20 cellular contexts compared by ENCODE assay signal in genomic region chr4:120078216-120078615, GRCh38. TPM values are rescaled to one million over a fixed set of nuclear protein-coding genes. Genes with fewer than 3 reads are reported as not detected.
A peak's percentile ranks its signal among the peaks of the same experiment; 100 is the strongest.
DNase-seq lines count a peak whose midpoint lies in the region; FAIRE-seq and TF ChIP-seq lines count a peak whose summit lies in the region.
"Had no signal": no experiment of that assay in that cellular context is flagged by ENCODE, and none has a peak within 500 bp of the region (broad histone marks: within the 10 kb centered on the region; RNA-seq: fewer than 3 reads in every experiment).

No MANE protein-coding gene starts in this region.

- H3K9me3 ChIP-seq in GM23248 (ENCODE audit: low read depth) (no peaks in the 10 kb centered on the region), astrocyte (ENCODE audit: insufficient read depth, low read depth, low read length) (no peaks in the 10 kb centered on the region)
- H3K9me3 ChIP-seq: BLaER1, Caco-2, HAP-1 had no signal

- peaks cover 16% of the 10 kb centered on the region for H3K4me1 ChIP-seq in GM23248 (ENCODE audit: insufficient read depth)
- H3K4me1 ChIP-seq in astrocyte (ENCODE audit: insufficient read depth, low read length) = no peaks in the 10 kb centered on the region
- H3K4me1 ChIP-seq: BLaER1, Caco-2 had no signal

- no peaks in the 10 kb centered on the region for H3K4me1 Mint-ChIP-seq in astrocyte (ENCODE audit: low read depth, unreplicated experiment)
- H3K4me1 Mint-ChIP-seq: CD8-positive, alpha-beta memory T cell had no signal

- no peak overlapping the region for H3K4me3 ChIP-seq in AG10803 (ENCODE audit: low read length)
- no peak overlapping the region for H3K4me3 ChIP-seq in GM23248
- no peak overlapping the region for H3K4me3 ChIP-seq in astrocyte (ENCODE audit: insufficient read depth, low read depth, low read length)
- no peak overlapping the region for H3K4me3 ChIP-seq in foreskin fibroblast (ENCODE audit: low read depth in 1 of 2, low read length in 2 of 2)
- H3K4me3 ChIP-seq: BLaER1, HAP-1, K562 had no signal

- no peak overlapping the region for H3K4me3 Mint-ChIP-seq in astrocyte (ENCODE audit: unreplicated experiment)
- H3K4me3 Mint-ChIP-seq: CD8-positive, alpha-beta memory T cell; HFFc6 had no signal

- H3K79me2 ChIP-seq in GM23248 (ENCODE audit: insufficient read depth) = no peaks in the 10 kb centered on the region
- H3K79me2 ChIP-seq in astrocyte (ENCODE audit: insufficient read depth, low read length) = no peaks in the 10 kb centered on the region

- no peaks in the 10 kb centered on the region for H3K9me2 ChIP-seq in GM23248 (ENCODE audit: insufficient read depth)

- 0 out of 2 replicates have a peak, but pooled peaks cover 9% of the 10 kb centered on the region for H3F3A ChIP-seq in GM23248 (ENCODE audit: insufficient read depth)

- no peak for FAIRE-seq in astrocyte (lab: Jason Lieb, UNC)
- FAIRE-seq: GM12891, H1, K562 had no signal

- H2AFZ ChIP-seq in GM23248 (no peak overlapping the region), astrocyte (ENCODE audit: low read depth, low read length) (no peak overlapping the region)

- H3K9me3 Mint-ChIP-seq in astrocyte (ENCODE audit: unreplicated experiment) = no peaks in the 10 kb centered on the region
- H3K9me3 Mint-ChIP-seq: CD8-positive, alpha-beta memory T cell; HFFc6 had no signal

- no peak overlapping the region for H3K27ac Mint-ChIP-seq in astrocyte (ENCODE audit: unreplicated experiment)
- H3K27ac Mint-ChIP-seq: CD8-positive, alpha-beta memory T cell; HFFc6 had no signal

- H3K36me3 ChIP-seq in GM23248 (ENCODE audit: low read depth) (no peaks in the 10 kb centered on the region), astrocyte (ENCODE audit: insufficient read depth, low read length) (no peaks in the 10 kb centered on the region)
- H3K36me3 ChIP-seq: BLaER1, HAP-1 had no signal

- H3K9ac ChIP-seq in GM23248 (no peak overlapping the region), astrocyte (ENCODE audit: low read length) (no peak overlapping the region)
- H3K9ac ChIP-seq: BLaER1 had no signal

- in situ Hi-C loops in GM23248 (cut with MboI) = loop anchor here (10.0 kb wide), 1 partner anchor 1017 kb away; no protein-coding TSS in a partner anchor

- H3K27me3 Mint-ChIP-seq in astrocyte (ENCODE audit: low read depth, unreplicated experiment) = no peaks in the 10 kb centered on the region
- H3K27me3 Mint-ChIP-seq: CD8-positive, alpha-beta memory T cell had no signal

- no peaks in the 10 kb centered on the region for H3K36me3 Mint-ChIP-seq in astrocyte (ENCODE audit: low read depth, unreplicated experiment)
- H3K36me3 Mint-ChIP-seq: CD8-positive, alpha-beta memory T cell had no signal

- H3K27ac ChIP-seq in GM23248 = no peak overlapping the region
- H3K27ac ChIP-seq in astrocyte (ENCODE audit: low read depth, low read length) = no peak overlapping the region
- H3K27ac ChIP-seq: BLaER1, HL-60 had no signal

- H3K4me2 ChIP-seq in GM23248 (ENCODE audit: unreplicated experiment) = peak overlapping the region; percentile 8
- H3K4me2 ChIP-seq in astrocyte (ENCODE audit: low read length) = no peak overlapping the region
- H3K4me2 ChIP-seq: BLaER1 had no signal

- DNase-seq in AG10803 (ENCODE audit: low read depth) (peak; percentile 12), GM23248 (peak; percentile 19), astrocyte (ENCODE audit: low read depth) (peak; percentile 22), foreskin fibroblast (peak; percentile 16 to 37), NCI-H524 (lab: John Stamatoyannopoulos, UW) (no peak), dedifferentiated amniotic fluid mesenchymal stem cell (ENCODE audit: extremely low spot score) (no peak), NCI-H226 (no peak)
- no peak for DNase-seq in activated CD4-positive, alpha-beta T cell treated with anti-CD3 and anti-CD28 coated beads for 48 hours
- DNase-seq: 8988T; ACHN; Caco-2; CD8-positive, alpha-beta memory T cell; DND-41; HFFc6 had no signal

- H4K20me1 ChIP-seq in GM23248 (ENCODE audit: insufficient read depth) (no peaks in the 10 kb centered on the region), astrocyte (ENCODE audit: insufficient read depth, low read length) (no peaks in the 10 kb centered on the region)
- H4K20me1 ChIP-seq: BLaER1 had no signal

- WGBS in GM23248 (ENCODE audit: low coverage in 1 of 2, low lambda C conversion rate in 2 of 2, missing lambda C conversion rate in 2 of 2), 2 experiments = 69 to 77% methylated on average over 1 of the region's 1 CpG

- H3K27me3 ChIP-seq in GM23248 (replicated peaks; ENCODE audit: insufficient read depth) (no peaks in the 10 kb centered on the region), astrocyte (ENCODE audit: insufficient read depth, low read length) (no peaks in the 10 kb centered on the region)
- H3K27me3 ChIP-seq: BLaER1 had no signal

- no peak for TF ChIP-seq CTCF in AG10803 (conservative IDR thresholded peaks at IDR 0.05; ENCODE audit: low read length)
- no peak for TF ChIP-seq CTCF in astrocyte (IDR thresholded peaks at IDR 0.05; ENCODE audit: insufficient read depth, low read depth, low read length)
- TF ChIP-seq CTCF in foreskin fibroblast (IDR thresholded peaks at IDR 0.05; ENCODE audit: low read depth, low read length) = no peak

RNA-seq across cellular contexts. Expression of gene MAD2L1, which starts 11.6 kb away (rescaled TPM):
- 15.7 and 31.3 TPM in 2 replicates for total RNA-seq in GM23248 (2014; rRNA removed; shearing (Covaris generic))
- 40.6 and 41.3 TPM in 2 replicates for polyA plus RNA-seq in GM23248 (2016; fragmentation: Nextera tagmentation; extraction: Ambion mirVana)
- total RNA-seq in astrocyte = 9.0 and 10.0 TPM in 2 replicates

Comparison
In these comparisons a context has a peak if more than half of its experiments do, and no peak if none do; other contexts are left out.
1. DNase-seq: peak in AG10803 (single experiment), GM23248 (single experiment), astrocyte (single experiment) and foreskin fibroblast (2 of 2); none in NCI-H524 (0 of 2), activated CD4-positive, alpha-beta T cell treated with anti-CD3 and anti-CD28 coated beads for 48 hours (single experiment), dedifferentiated amniotic fluid mesenchymal stem cell (single experiment) and NCI-H226 (single experiment).